Comparison of ENCODE assay signal across 12 cellular contexts in genomic region chr5:140631063-140631462, GRCh38. TPM values are rescaled to one million over a fixed set of nuclear protein-coding genes. Genes with fewer than 3 reads are reported as not detected.
DNase-seq lines count a peak whose midpoint lies in the region; ATAC-seq and TF ChIP-seq lines count a peak whose summit lies in the region.
"Had no signal": no experiment of that assay in that cellular context is flagged by ENCODE, and none has a peak within 500 bp of the region (broad histone marks: within the 10 kb centered on the region; RNA-seq: fewer than 3 reads in every experiment).

No MANE protein-coding gene starts in this region.

- intact Hi-C loops in heart right ventricle (cut with DNase I) (loop anchor here in 6 of 10 donors (5.0 to 10.0 kb wide), 5 partner anchors 64 to 266 kb away; partner anchors contain the start of genes APBB3 (in 2 of the 6), SLC35A4 (in 2 of the 6), SLC4A9 (in 2 of the 6) and EIF4EBP3 (in 1 of the 6)), Right ventricle myocardium superior (cut with DNase I) (loop anchor here (5.0 kb wide), 1 partner anchor 59 kb away; no protein-coding TSS in a partner anchor), transverse colon (cut with DNase I; ENCODE audit: low total_unique reads) (loop anchor here (10.0 kb wide), 1 partner anchor 226 kb away; the partner anchor contains the start of gene ANKHD1)

- H3K27me3 ChIP-seq in heart right ventricle: no peaks in the 10 kb centered on the region
- no peaks in the 10 kb centered on the region for H3K27me3 ChIP-seq in muscle layer of colon (ENCODE audit: control insufficient read depth in 1 of 2, insufficient read depth in 2 of 2, low read length in 2 of 2)
- no peaks in the 10 kb centered on the region for H3K27me3 ChIP-seq in transverse colon

- 88 to 95% methylated on average over 4 of the region's 4 CpGs for WGBS in heart right ventricle, 2 donors
- WGBS in transverse colon (ENCODE audit: low coverage in 1 of 2), 2 donors: 56 to 85% methylated on average over 2 to 4 of the region's 4 CpGs

- H3K4me3 Mint-ChIP-seq in activated naive CD8-positive, alpha-beta T cell treated with anti-CD3 and anti-CD28 coated beads, Interleukin-2, amount 50 U/mL, for 24 hours: peak overlapping the region; percentile 25

- ATAC-seq in heart right ventricle: no peak
- no peak for ATAC-seq in Right ventricle myocardium superior (ENCODE audit: poor library complexity)
- ATAC-seq in activated naive CD8-positive, alpha-beta T cell treated with anti-CD3 and anti-CD28 coated beads, Interleukin-2, amount 50 U/mL, for 24 hours: no peak

- peaks cover 2% of the 10 kb centered on the region for H3K36me3 Mint-ChIP-seq in activated naive CD8-positive, alpha-beta T cell treated with anti-CD3 and anti-CD28 coated beads, Interleukin-2, amount 50 U/mL, for 24 hours (ENCODE audit: low read depth)

- H3K27ac ChIP-seq in heart right ventricle (peak overlapping the region in 7 of 10 donors; percentile 34 to 92 (median 80)), muscle layer of colon (ENCODE audit: low read depth, low read length) (peak overlapping the region; percentile 61), transverse colon (peak overlapping the region; percentile 78 to 82 (median 82))

- TF ChIP-seq CTCF in heart right ventricle (IDR thresholded peaks at IDR 0.05): no peak
- TF ChIP-seq CTCF in transverse colon (IDR thresholded peaks at IDR 0.05): no peak

- no peak for DNase-seq in heart right ventricle
- DNase-seq in Right ventricle myocardium superior: no peak
- DNase-seq in activated naive CD8-positive, alpha-beta T cell treated with anti-CD3 and anti-CD28 coated beads, Interleukin-2, amount 50 U/mL, for 24 hours: no peak
- no peak for DNase-seq in transverse colon
- no peak for DNase-seq in OCI-M1 (lab: John Stamatoyannopoulos, UW)
- DNase-seq in activated effector memory CD4-positive, alpha-beta T cell treated with Interleukin-2 at 50 U/mL for 16 hours: no peak
- DNase-seq in SW 1271 (lab: John Stamatoyannopoulos, UW): no peak
- DNase-seq: GDM1, NCI-H1105, NCI-H748 treated with DMSO at 0.1 percent for 48 hours, posterior cingulate gyrus had no signal

- no peaks in the 10 kb centered on the region for H3K36me3 ChIP-seq in heart right ventricle
- no peaks in the 10 kb centered on the region for H3K36me3 ChIP-seq in muscle layer of colon (ENCODE audit: insufficient read depth, low read length)
- no peaks in the 10 kb centered on the region for H3K36me3 ChIP-seq in transverse colon

- in situ Hi-C loops in transverse colon (cut with MboI; ENCODE audit: low pct_ligation_motif_present in 1 of 4, low pct_unique_long_range_greater_than_20kb in 1 of 4, low sequenced_read_pairs in 3 of 4): loop anchor here in 3 of 4 donors (10.0 kb wide), 2 partner anchors 56 to 66 kb away; partner anchors contain the start of genes APBB3 (in 2 of the 3) and SLC35A4 (in 2 of the 3)

- peak; percentile 16 for TF ChIP-seq POLR2A in transverse colon (IDR thresholded peaks at IDR 0.05)

- H3K9me3 ChIP-seq in heart right ventricle (peaks cover 0 to 14% (median 0%) of the 10 kb centered on the region in 11 donors), muscle layer of colon (ENCODE audit: low read length) (no peaks in the 10 kb centered on the region), transverse colon (no peaks in the 10 kb centered on the region)

- H3K9me3 Mint-ChIP-seq in activated naive CD8-positive, alpha-beta T cell treated with anti-CD3 and anti-CD28 coated beads, Interleukin-2, amount 50 U/mL, for 24 hours: peaks cover 13% of the 10 kb centered on the region

- H3K4me3 ChIP-seq in heart right ventricle (peak overlapping the region in 7 of 10 donors; percentile 46 to 68 (median 64)), muscle layer of colon (ENCODE audit: low read depth in 1 of 2, low read length in 2 of 2) (peak overlapping the region in 1 of 2 donors; percentile 87), transverse colon (peak overlapping the region in 1 of 4 donors; percentile 62)

- H3K27ac Mint-ChIP-seq in activated naive CD8-positive, alpha-beta T cell treated with anti-CD3 and anti-CD28 coated beads, Interleukin-2, amount 50 U/mL, for 24 hours: no peak overlapping the region

- H3K4me1 ChIP-seq in heart right ventricle (peaks cover 0 to 35% (median 19%) of the 10 kb centered on the region in 9 donors), muscle layer of colon (ENCODE audit: insufficient read depth, low read length) (peaks cover 15% of the 10 kb centered on the region), transverse colon (peaks cover 5 to 30% (median 13%) of the 10 kb centered on the region in 4 donors)

- H3K4me1 Mint-ChIP-seq in activated naive CD8-positive, alpha-beta T cell treated with anti-CD3 and anti-CD28 coated beads, Interleukin-2, amount 50 U/mL, for 24 hours: peaks cover 33% of the 10 kb centered on the region

- no peak for TF ChIP-seq EP300 in transverse colon (IDR thresholded peaks at IDR 0.05; ENCODE audit: low read depth)

- H3K27me3 Mint-ChIP-seq in activated naive CD8-positive, alpha-beta T cell treated with anti-CD3 and anti-CD28 coated beads, Interleukin-2, amount 50 U/mL, for 24 hours: peaks cover 24% of the 10 kb centered on the region

- H3K9ac ChIP-seq in muscle layer of colon (ENCODE audit: low read length): no peak overlapping the region

RNA-seq across cellular contexts. Expression of gene CD14, which starts 1.9 kb away (rescaled TPM):
- total RNA-seq in heart right ventricle (100 to 1,000 TPM in 1 of 10 donors, 10 to 100 TPM in 9; 10.8 to 137 (median 20.3) TPM), Right ventricle myocardium superior (37.7 TPM), transverse colon (10 to 100 TPM in 3 of 4 donors, 1 to 10 TPM in 1; 3.6 to 92.4 (median 45.6) TPM)
- 10 to 100 TPM; 14.0 to 30.1 TPM for polyA plus RNA-seq in heart right ventricle

RNA-seq across cellular contexts. Expression of gene TMCO6, which starts 8.2 kb away (rescaled TPM):
- 1 to 10 TPM; 1.6 to 5.2 (median 3.2) TPM for total RNA-seq in heart right ventricle
- 1 to 10 TPM; 6.2 to 7.9 TPM for polyA plus RNA-seq in heart right ventricle
- 4.0 TPM for total RNA-seq in Right ventricle myocardium superior
- 10 to 100 TPM in 3 of 4 donors, under 1 TPM in 1; 0.75 to 99.2 (median 40.2) TPM for total RNA-seq in transverse colon

RNA-seq across cellular contexts. Expression of gene NDUFA2, which starts 16.4 kb away (rescaled TPM):
- 100 to 1,000 TPM in 9 of 10 donors, 10 to 100 TPM in 1; 96.8 to 150 (median 119) TPM for total RNA-seq in heart right ventricle
- polyA plus RNA-seq in heart right ventricle: 100 to 1,000 TPM; 291 to 569 TPM
- total RNA-seq in Right ventricle myocardium superior: 155 TPM
- 100 to 1,000 TPM in 2 of 4 donors, 10 to 100 TPM in 2; 70.8 to 586 (median 90.7) TPM for total RNA-seq in transverse colon

RNA-seq across cellular contexts. Expression of gene IK, which starts 16.6 kb away (rescaled TPM):
- total RNA-seq in heart right ventricle: 10 to 100 TPM; 67.5 to 88.5 (median 74.3) TPM
- polyA plus RNA-seq in heart right ventricle: 10 to 100 TPM; 43.0 to 77.7 TPM
- 59.9 TPM for total RNA-seq in Right ventricle myocardium superior
- 100 to 1,000 TPM in 2 of 4 donors, 10 to 100 TPM in 2; 70.8 to 147 (median 100) TPM for total RNA-seq in transverse colon

RNA-seq across cellular contexts. Expression of gene WDR55, which starts 33.6 kb away (rescaled TPM):
- total RNA-seq in heart right ventricle: 10 to 100 TPM; 10.5 to 14.5 (median 12.2) TPM
- 10 to 100 TPM; 12.2 to 15.7 TPM for polyA plus RNA-seq in heart right ventricle
- 11.2 TPM for total RNA-seq in Right ventricle myocardium superior
- 10 to 100 TPM; 33.3 to 76.6 (median 36.1) TPM for total RNA-seq in transverse colon
